Comparison of ENCODE assay signal across 16 cellular contexts in the genomic region with DNA sequence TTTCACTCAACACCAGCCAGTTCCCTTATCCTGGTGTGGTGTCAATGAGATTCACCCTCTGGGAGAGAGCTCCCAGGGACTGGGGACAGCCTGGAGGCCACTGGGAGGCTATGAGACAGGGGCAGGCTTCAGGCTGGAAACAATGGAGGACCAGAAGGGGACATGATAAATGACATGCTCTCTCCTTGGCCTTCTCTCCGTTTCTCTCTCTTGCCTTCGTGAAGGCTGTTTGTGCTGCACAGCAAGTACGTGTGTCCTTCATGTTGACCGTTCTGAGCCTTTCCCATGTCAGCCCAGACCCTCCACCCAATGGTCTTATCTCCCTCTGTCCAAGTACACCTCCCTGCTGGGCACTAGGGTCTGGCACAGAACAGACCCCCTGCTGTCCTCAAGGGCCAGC. TPM values are rescaled to one million over a fixed set of nuclear protein-coding genes. Genes with fewer than 3 reads are reported as not detected.
DNase-seq lines count a peak whose midpoint lies in the region; ATAC-seq, FAIRE-seq and TF ChIP-seq lines count a peak whose summit lies in the region.
"Had no signal": no experiment of that assay in that cellular context is flagged by ENCODE, and none has a peak within 500 bp of the region (broad histone marks: within the 10 kb centered on the region; RNA-seq: fewer than 3 reads in every experiment).

No MANE protein-coding gene starts in this region.

- peak overlapping the region in 1 of 3 experiments; percentile 45; a peak in 1 of 6 replicates for H3K4me3 ChIP-seq in HepG2 (replicated peaks in 1 of 3; ENCODE audit: insufficient read depth in 1 of 3, low read depth in 2 of 3, low read length in 3 of 3)
- no peak overlapping the region for H3K4me3 ChIP-seq in right lobe of liver
- no peak overlapping the region for H3K4me3 ChIP-seq in transverse colon

- H3K27me3 ChIP-seq in HepG2 (ENCODE audit: control insufficient read depth in 1 of 2, insufficient read depth in 2 of 2, low read length in 2 of 2) = no peaks in the 10 kb centered on the region; a peak in 1 of 5 replicates
- H3K27me3 ChIP-seq in right lobe of liver = no peaks in the 10 kb centered on the region
- no peaks in the 10 kb centered on the region for H3K27me3 ChIP-seq in transverse colon
- H3K27me3 ChIP-seq: BE2C had no signal

- no peak for DNase-seq in HepG2 (ENCODE audit: low spot score)
- no peak for DNase-seq in right lobe of liver
- no peak for DNase-seq in activated T-helper 1 cell treated with anti-CD3 and anti-CD28 coated beads, Interleukin-12 subunit alpha, Interleukin-12 subunit beta, Interleukin-2, Interleukin-4 antibody, amounts not matched to agents 30 ng/mL and 10 ng/mL and 1 ng/mL, durations not matched to agents 14 hours and 24 hours and 36 hours (ENCODE audit: low spot score)
- DNase-seq in mesothelial cell of epicardium (ENCODE audit: low spot score in 2 of 2, unreplicated experiment in 2 of 2) = no peak
- no peak for DNase-seq in transverse colon
- DNase-seq in NCI-H82 (lab: John Stamatoyannopoulos, UW) = no peak
- DNase-seq in 8988T = no peak
- no peak for DNase-seq in NCI-H524 treated with DMSO at 0.1 percent for 48 hours (lab: John Stamatoyannopoulos, UW)
- DNase-seq: BE2C; effector memory CD4-positive, alpha-beta T cell; EL; NCI-H1048; NCI-H2171; stimulated activated CD4-positive, alpha-beta T cell treated with anti-CD3 and anti-CD28 coated beads, Interleukin-2, amount 100 ng/mL, for 24 hours had no signal

- no TSS peak for BruUV-seq in HepG2 (replicated peaks; lab: Mats Ljungman, UMichigan)

- in situ Hi-C loops in HepG2 (cut with HindIII; ENCODE audit: extremely low pct_ligation_motif_present, low pct_unique_long_range_greater_than_20kb) (no loop called here), transverse colon (cut with MboI; ENCODE audit: low pct_ligation_motif_present in 1 of 4, low pct_unique_long_range_greater_than_20kb in 1 of 4, low sequenced_read_pairs in 3 of 4) (no loop called here)

- intact Hi-C loops in HepG2 (cut with micrococcal nuclease; ENCODE audit: unreplicated experiment) = no loop called here
- intact Hi-C loops in right lobe of liver (cut with DNase I) = no loop called here
- intact Hi-C loops in activated T-helper 1 cell treated with anti-CD3 and anti-CD28 coated beads, Interleukin-12 subunit alpha, Interleukin-12 subunit beta, Interleukin-2, Interleukin-4 antibody, amounts not matched to agents 30 ng/mL and 10 ng/mL and 1 ng/mL, durations not matched to agents 14 hours and 24 hours and 36 hours (cut with micrococcal nuclease) = loop anchor here (2.0 to 5.0 kb wide), 2 partner anchors 63 to 122 kb away; a partner anchor contains a TSS
- intact Hi-C loops in transverse colon (cut with DNase I; ENCODE audit: low total_unique reads) = no loop called here

- 0 out of 2 replicates have a peak overlapping the region, but pooled peaks have one; percentile 25 for H3K9ac ChIP-seq in HepG2 (ENCODE audit: insufficient read depth, low read depth, low read length)

- CTCF ChIA-PET in HepG2 (lab: Yijun Ruan, JAX; ENCODE audit: low intra/inter-chr PET ratio, low total read pairs) = no interaction called here

- TF ChIP-seq CTCF in HepG2 (CRISPR knock-in tag; IDR thresholded peaks at IDR 0.05) (no peak), right lobe of liver (IDR thresholded peaks at IDR 0.05) (no peak), mesothelial cell of epicardium (IDR thresholded peaks at IDR 0.05; ENCODE audit: unreplicated experiment) (no peak), transverse colon (IDR thresholded peaks at IDR 0.05) (no peak)

- TF ChIP-seq EP300 in HepG2 (IDR thresholded peaks at IDR 0.05; ENCODE audit: low read depth in 2 of 2, low read length in 2 of 2) (no peak), HepG2 (CRISPR knock-in tag; IDR thresholded peaks at IDR 0.05; ENCODE audit: borderline replicate concordance) (no peak), transverse colon (IDR thresholded peaks at IDR 0.05; ENCODE audit: low read depth) (no peak)

- peaks cover 11% of the 10 kb centered on the region for H3K79me2 ChIP-seq in HepG2 (ENCODE audit: insufficient read depth, low read length)

- peak overlapping the region; percentile 90 for H3K4me3 Mint-ChIP-seq in activated T-helper 1 cell treated with anti-CD3 and anti-CD28 coated beads, Interleukin-12 subunit alpha, Interleukin-12 subunit beta, Interleukin-2, Interleukin-4 antibody, amounts not matched to agents 30 ng/mL and 10 ng/mL and 1 ng/mL, durations not matched to agents 14 hours and 24 hours and 36 hours
- H3K4me3 Mint-ChIP-seq in mesothelial cell of epicardium = peak overlapping the region; percentile 99

- H3K4me1 Mint-ChIP-seq in activated T-helper 1 cell treated with anti-CD3 and anti-CD28 coated beads, Interleukin-12 subunit alpha, Interleukin-12 subunit beta, Interleukin-2, Interleukin-4 antibody, amounts not matched to agents 30 ng/mL and 10 ng/mL and 1 ng/mL, durations not matched to agents 14 hours and 24 hours and 36 hours (ENCODE audit: low read depth) = peaks cover 44% of the 10 kb centered on the region
- peaks cover 35% of the 10 kb centered on the region for H3K4me1 Mint-ChIP-seq in mesothelial cell of epicardium

- no peak overlapping the region for H2AFZ ChIP-seq in HepG2 (ENCODE audit: low read length)

- H3K9me3 Mint-ChIP-seq in activated T-helper 1 cell treated with anti-CD3 and anti-CD28 coated beads, Interleukin-12 subunit alpha, Interleukin-12 subunit beta, Interleukin-2, Interleukin-4 antibody, amounts not matched to agents 30 ng/mL and 10 ng/mL and 1 ng/mL, durations not matched to agents 14 hours and 24 hours and 36 hours = peaks cover 12% of the 10 kb centered on the region
- peaks cover 3% of the 10 kb centered on the region for H3K9me3 Mint-ChIP-seq in mesothelial cell of epicardium

- POLR2A ChIA-PET in HepG2 (lab: Yijun Ruan, JAX) = interaction anchor here (0.6 to 4.3 kb wide), 8 partner anchors 9 to 29 kb away, joined by 3 to 45 read pairs (median 18); a partner anchor contains a TSS

- H3K27ac ChIP-seq in HepG2 (ENCODE audit: extremely low read length, insufficient read depth, low read length) (peak overlapping the region; percentile 67), right lobe of liver (no peak overlapping the region), transverse colon (peak overlapping the region in 3 of 4 donors; percentile 90 to 94 (median 93))
- H3K27ac ChIP-seq: SK-N-MC had no signal

- no peak overlapping the region for H3K27ac Mint-ChIP-seq in activated T-helper 1 cell treated with anti-CD3 and anti-CD28 coated beads, Interleukin-12 subunit alpha, Interleukin-12 subunit beta, Interleukin-2, Interleukin-4 antibody, amounts not matched to agents 30 ng/mL and 10 ng/mL and 1 ng/mL, durations not matched to agents 14 hours and 24 hours and 36 hours
- H3K27ac Mint-ChIP-seq in mesothelial cell of epicardium = no peak overlapping the region

- H3K9me3 ChIP-seq in HepG2 (ENCODE audit: low read length) (0 out of 2 replicates have a peak, but pooled peaks cover 4% of the 10 kb centered on the region), right lobe of liver (no peaks in the 10 kb centered on the region), transverse colon (no peaks in the 10 kb centered on the region)
- H3K9me3 ChIP-seq: BE2C had no signal

- H3K4me1 ChIP-seq in HepG2 (ENCODE audit: insufficient read depth, low read length) (peaks cover 39% of the 10 kb centered on the region), right lobe of liver (peaks cover 0 to 24% (median 5%) of the 10 kb centered on the region in 4 donors), transverse colon (peaks cover 17 to 38% (median 30%) of the 10 kb centered on the region in 4 donors)
- H3K4me1 ChIP-seq: BE2C had no signal

- H3K36me3 ChIP-seq in HepG2 (replicated peaks in 1 of 2; ENCODE audit: control insufficient read depth in 1 of 2, insufficient read depth in 2 of 2, low read length in 2 of 2) (no peaks in the 10 kb centered on the region; a peak in 2 of 5 replicates), right lobe of liver (peaks cover 0 to 4% (median 0%) of the 10 kb centered on the region in 4 donors), transverse colon (no peaks in the 10 kb centered on the region)

- no peaks in the 10 kb centered on the region for H4K20me1 ChIP-seq in HepG2 (ENCODE audit: insufficient read depth, low read length)

- ATAC-seq in HepG2 = peak; percentile 1; the same call in 1 of the 3 replicates
- no peak for ATAC-seq in right lobe of liver

- peak overlapping the region; percentile 97 for H3K4me2 ChIP-seq in HepG2 (ENCODE audit: low read depth, low read length)

- no peak; a peak in 1 of 4 replicates for TF ChIP-seq POLR2A in HepG2 (IDR thresholded peaks at IDR 0.05; ENCODE audit: insufficient read depth in 1 of 2, low read depth in 2 of 2, low read length in 2 of 2)
- TF ChIP-seq POLR2A in right lobe of liver (IDR thresholded peaks at IDR 0.05) = no peak
- TF ChIP-seq POLR2A in transverse colon (IDR thresholded peaks at IDR 0.05) = no peak

- FAIRE-seq in HepG2 (lab: Jason Lieb, UNC) = no peak

- WGBS in HepG2 (ENCODE audit: low lambda C conversion rate) = 83% methylated on average over 4 of the region's 4 CpGs
- 100% methylated on average over 4 of the region's 4 CpGs for WGBS in right lobe of liver (ENCODE audit: insufficient coverage, low coverage, low lambda C conversion rate, missing lambda C conversion rate)
- WGBS in transverse colon (ENCODE audit: low coverage in 1 of 2), 2 donors = 91% methylated on average over 4 of the region's 4 CpGs; no CpG with 5 or more reads in 1 of the 2 donors

- peaks cover 10% of the 10 kb centered on the region for H3K36me3 Mint-ChIP-seq in activated T-helper 1 cell treated with anti-CD3 and anti-CD28 coated beads, Interleukin-12 subunit alpha, Interleukin-12 subunit beta, Interleukin-2, Interleukin-4 antibody, amounts not matched to agents 30 ng/mL and 10 ng/mL and 1 ng/mL, durations not matched to agents 14 hours and 24 hours and 36 hours (ENCODE audit: low read depth)
- H3K36me3 Mint-ChIP-seq in mesothelial cell of epicardium = no peaks in the 10 kb centered on the region

- H3K27me3 Mint-ChIP-seq in activated T-helper 1 cell treated with anti-CD3 and anti-CD28 coated beads, Interleukin-12 subunit alpha, Interleukin-12 subunit beta, Interleukin-2, Interleukin-4 antibody, amounts not matched to agents 30 ng/mL and 10 ng/mL and 1 ng/mL, durations not matched to agents 14 hours and 24 hours and 36 hours (ENCODE audit: insufficient read depth) = no peaks in the 10 kb centered on the region
- peaks cover 12% of the 10 kb centered on the region for H3K27me3 Mint-ChIP-seq in mesothelial cell of epicardium (ENCODE audit: low read depth)

- no peak for TF ChIP-seq RAD21 in HepG2 (CRISPR knock-in tag; IDR thresholded peaks at IDR 0.05)

RNA-seq across cellular contexts. Expression of a gene that starts 1.6 kb away (rescaled TPM):
- total RNA-seq in HepG2 (2016; rRNA removed; fragmentation: Illumina TruSeq; extraction: Trizol) = 12.0 and 22.4 TPM in 2 replicates
- 6.7 and 7.2 TPM in 2 replicates for total RNA-seq in HepG2 (2016; cell fraction: cytosol; rRNA removed; fragmentation: Illumina TruSeq; extraction: Trizol; ENCODE audit: low read depth)
- total RNA-seq in HepG2 (2016; cell fraction: insoluble cytoplasmic fraction; rRNA removed; fragmentation: Illumina TruSeq; extraction: Trizol) = 11.0 and 24.0 TPM in 2 replicates
- 7.2 and 7.5 TPM in 2 replicates for total RNA-seq in HepG2 (2016; cell fraction: membrane; rRNA removed; fragmentation: Illumina TruSeq; extraction: Trizol)
- 24.0 and 31.5 TPM in 2 replicates for total RNA-seq in HepG2 (2016; cell fraction: nucleus; rRNA removed; fragmentation: Illumina TruSeq; extraction: Trizol)
- 21.8 and 36.0 TPM in 2 replicates for polyA plus RNA-seq in HepG2 (2011; rRNA removed)
- 7.8 and 11.5 TPM in 2 replicates for polyA plus RNA-seq in HepG2 (2011; cell fraction: cytosol; rRNA removed)
- 218 and 255 TPM in 2 replicates for polyA plus RNA-seq in HepG2 (2011; cell fraction: nucleus; rRNA removed)
- polyA plus RNA-seq in HepG2 (2012) = 16.0 and 20.8 TPM in 2 replicates
- polyA plus RNA-seq in HepG2 (2016; cell fraction: cytosol; fragmentation: Illumina TruSeq; extraction: Trizol; ENCODE audit: low read depth) = 1.7 and 1.9 TPM in 2 replicates
- polyA plus RNA-seq in HepG2 (2016; cell fraction: insoluble cytoplasmic fraction; fragmentation: Illumina TruSeq; extraction: Trizol; ENCODE audit: low read depth) = 10.7 and 13.3 TPM in 2 replicates
- polyA plus RNA-seq in HepG2 (2016; cell fraction: membrane; fragmentation: Illumina TruSeq; extraction: Trizol; ENCODE audit: low read depth) = 3.5 and 4.4 TPM in 2 replicates
- polyA plus RNA-seq in HepG2 (2016; cell fraction: nucleus; fragmentation: Illumina TruSeq; extraction: Trizol; ENCODE audit: insufficient read depth, low read depth) = 85.8 and 92.2 TPM in 2 replicates
- polyA minus RNA-seq in HepG2 (2011; rRNA and poly(A)+ RNA removed; ENCODE audit: low replicate concordance) = 28.9 and 51.0 TPM in 2 replicates
- polyA minus RNA-seq in HepG2 (2011; cell fraction: cytosol; rRNA and poly(A)+ RNA removed) = 12.1 and 13.7 TPM in 2 replicates
- polyA minus RNA-seq in HepG2 (2011; cell fraction: nucleus; rRNA and poly(A)+ RNA removed) = 71.7 and 79.9 TPM in 2 replicates
- total RNA-seq in right lobe of liver = 10 to 100 TPM; 22.7 to 33.3 (median 27.0) TPM
- total RNA-seq in activated T-helper 1 cell treated with anti-CD3 and anti-CD28 coated beads, Interleukin-12 subunit alpha, Interleukin-12 subunit beta, Interleukin-2, Interleukin-4 antibody, amounts not matched to agents 30 ng/mL and 10 ng/mL and 1 ng/mL, durations not matched to agents 14 hours and 24 hours and 36 hours = 81.9 and 87.5 TPM in 2 replicates
- 92.3 to 101 TPM (median 97.3 TPM) in 3 replicates for total RNA-seq in mesothelial cell of epicardium
- total RNA-seq in transverse colon = 10 to 100 TPM; 40.2 to 90.5 (median 59.3) TPM

RNA-seq across cellular contexts. Expression of a gene that starts 13.5 kb away (rescaled TPM):
- 11.0 and 15.3 TPM in 2 replicates for total RNA-seq in HepG2 (2016; rRNA removed; fragmentation: Illumina TruSeq; extraction: Trizol)
- 11.0 and 11.3 TPM in 2 replicates for total RNA-seq in HepG2 (2016; cell fraction: cytosol; rRNA removed; fragmentation: Illumina TruSeq; extraction: Trizol; ENCODE audit: low read depth)
- 8.7 and 17.7 TPM in 2 replicates for total RNA-seq in HepG2 (2016; cell fraction: insoluble cytoplasmic fraction; rRNA removed; fragmentation: Illumina TruSeq; extraction: Trizol)
- 18.9 and 20.5 TPM in 2 replicates for total RNA-seq in HepG2 (2016; cell fraction: membrane; rRNA removed; fragmentation: Illumina TruSeq; extraction: Trizol)
- 17.3 and 19.2 TPM in 2 replicates for total RNA-seq in HepG2 (2016; cell fraction: nucleus; rRNA removed; fragmentation: Illumina TruSeq; extraction: Trizol)
- polyA plus RNA-seq in HepG2 (2011; rRNA removed) = 9.0 and 12.0 TPM in 2 replicates
- 9.9 and 12.9 TPM in 2 replicates for polyA plus RNA-seq in HepG2 (2011; cell fraction: cytosol; rRNA removed)
- 124 and 135 TPM in 2 replicates for polyA plus RNA-seq in HepG2 (2011; cell fraction: nucleus; rRNA removed)
- polyA plus RNA-seq in HepG2 (2012) = 9.3 and 10.2 TPM in 2 replicates
- polyA plus RNA-seq in HepG2 (2016; cell fraction: cytosol; fragmentation: Illumina TruSeq; extraction: Trizol; ENCODE audit: low read depth) = 9.8 and 11.5 TPM in 2 replicates
- polyA plus RNA-seq in HepG2 (2016; cell fraction: insoluble cytoplasmic fraction; fragmentation: Illumina TruSeq; extraction: Trizol; ENCODE audit: low read depth) = 8.2 and 11.1 TPM in 2 replicates
- 16.8 and 17.1 TPM in 2 replicates for polyA plus RNA-seq in HepG2 (2016; cell fraction: membrane; fragmentation: Illumina TruSeq; extraction: Trizol; ENCODE audit: low read depth)
- polyA plus RNA-seq in HepG2 (2016; cell fraction: nucleus; fragmentation: Illumina TruSeq; extraction: Trizol; ENCODE audit: insufficient read depth, low read depth) = 45.0 and 47.7 TPM in 2 replicates
- 0.07 and 13.9 TPM in 2 replicates for polyA minus RNA-seq in HepG2 (2011; rRNA and poly(A)+ RNA removed; ENCODE audit: low replicate concordance)
- polyA minus RNA-seq in HepG2 (2011; cell fraction: cytosol; rRNA and poly(A)+ RNA removed) = 6.5 and 6.6 TPM in 2 replicates
- 18.9 and 19.3 TPM in 2 replicates for polyA minus RNA-seq in HepG2 (2011; cell fraction: nucleus; rRNA and poly(A)+ RNA removed)
- total RNA-seq in right lobe of liver = 1 to 10 TPM in 3 of 6 experiments, under 1 TPM in 3; 0.37 to 1.4 (median 1.0) TPM
- total RNA-seq in activated T-helper 1 cell treated with anti-CD3 and anti-CD28 coated beads, Interleukin-12 subunit alpha, Interleukin-12 subunit beta, Interleukin-2, Interleukin-4 antibody, amounts not matched to agents 30 ng/mL and 10 ng/mL and 1 ng/mL, durations not matched to agents 14 hours and 24 hours and 36 hours = 0.88 and 0.93 TPM in 2 replicates
- total RNA-seq in mesothelial cell of epicardium = 2.4 to 3.2 TPM (median 2.5 TPM) in 3 replicates
- 100 to 1,000 TPM; 112 to 150 (median 126) TPM for total RNA-seq in transverse colon
- total RNA-seq: HT1080 had no signal

RNA-seq across cellular contexts. Expression of a gene that starts 21.4 kb away (rescaled TPM):
- 20.4 and 25.5 TPM in 2 replicates for total RNA-seq in HepG2 (2016; rRNA removed; fragmentation: Illumina TruSeq; extraction: Trizol)
- 10.9 and 13.4 TPM in 2 replicates for total RNA-seq in HepG2 (2016; cell fraction: cytosol; rRNA removed; fragmentation: Illumina TruSeq; extraction: Trizol; ENCODE audit: low read depth)
- total RNA-seq in HepG2 (2016; cell fraction: insoluble cytoplasmic fraction; rRNA removed; fragmentation: Illumina TruSeq; extraction: Trizol) = 22.1 and 23.8 TPM in 2 replicates
- total RNA-seq in HepG2 (2016; cell fraction: membrane; rRNA removed; fragmentation: Illumina TruSeq; extraction: Trizol) = 19.2 and 23.3 TPM in 2 replicates
- total RNA-seq in HepG2 (2016; cell fraction: nucleus; rRNA removed; fragmentation: Illumina TruSeq; extraction: Trizol) = 18.4 and 19.1 TPM in 2 replicates
- 13.0 and 16.4 TPM in 2 replicates for polyA plus RNA-seq in HepG2 (2011; rRNA removed)
- 11.4 and 17.5 TPM in 2 replicates for polyA plus RNA-seq in HepG2 (2011; cell fraction: cytosol; rRNA removed)
- 53.1 and 55.7 TPM in 2 replicates for polyA plus RNA-seq in HepG2 (2011; cell fraction: nucleus; rRNA removed)
- polyA plus RNA-seq in HepG2 (2012) = 7.6 and 9.2 TPM in 2 replicates
- 11.6 and 14.4 TPM in 2 replicates for polyA plus RNA-seq in HepG2 (2016; cell fraction: cytosol; fragmentation: Illumina TruSeq; extraction: Trizol; ENCODE audit: low read depth)
- polyA plus RNA-seq in HepG2 (2016; cell fraction: insoluble cytoplasmic fraction; fragmentation: Illumina TruSeq; extraction: Trizol; ENCODE audit: low read depth) = 22.2 and 26.6 TPM in 2 replicates
- polyA plus RNA-seq in HepG2 (2016; cell fraction: membrane; fragmentation: Illumina TruSeq; extraction: Trizol; ENCODE audit: low read depth) = 17.6 and 24.0 TPM in 2 replicates
- 42.7 and 46.0 TPM in 2 replicates for polyA plus RNA-seq in HepG2 (2016; cell fraction: nucleus; fragmentation: Illumina TruSeq; extraction: Trizol; ENCODE audit: insufficient read depth, low read depth)
- polyA minus RNA-seq in HepG2 (2011; rRNA and poly(A)+ RNA removed; ENCODE audit: low replicate concordance) = 19.9 and 30.3 TPM in 2 replicates
- 6.9 and 7.9 TPM in 2 replicates for polyA minus RNA-seq in HepG2 (2011; cell fraction: cytosol; rRNA and poly(A)+ RNA removed)
- polyA minus RNA-seq in HepG2 (2011; cell fraction: nucleus; rRNA and poly(A)+ RNA removed) = 34.2 and 38.9 TPM in 2 replicates
- 10 to 100 TPM in 5 of 6 experiments, 1 to 10 TPM in 1; 9.3 to 32.5 (median 15.6) TPM for total RNA-seq in right lobe of liver
- 35.1 and 36.8 TPM in 2 replicates for total RNA-seq in activated T-helper 1 cell treated with anti-CD3 and anti-CD28 coated beads, Interleukin-12 subunit alpha, Interleukin-12 subunit beta, Interleukin-2, Interleukin-4 antibody, amounts not matched to agents 30 ng/mL and 10 ng/mL and 1 ng/mL, durations not matched to agents 14 hours and 24 hours and 36 hours
- 19.7 to 22.8 TPM (median 22.0 TPM) in 3 replicates for total RNA-seq in mesothelial cell of epicardium
- 10 to 100 TPM; 27.0 to 51.5 (median 32.7) TPM for total RNA-seq in transverse colon

RNA-seq across cellular contexts. Expression of a gene that starts 34.4 kb away (rescaled TPM):
- total RNA-seq in HepG2 (2016; rRNA removed; fragmentation: Illumina TruSeq; extraction: Trizol) (0.04 TPM in 1 of 2 replicates, not detected in the other), right lobe of liver (1 to 10 TPM in 1 of 6 experiments, under 1 TPM in 4, not detected in 1; 0.09 to 1.4 (median 0.42) TPM), mesothelial cell of epicardium (0.72 to 1.1 TPM (median 0.88 TPM) in 3 replicates), transverse colon (1 to 10 TPM in 1 of 4 donors, under 1 TPM in 2, not detected in 1; 0.40 to 1.7 (median 0.82) TPM)
- not detected in 2 replicates for total RNA-seq in HepG2 (2016; cell fraction: cytosol; rRNA removed; fragmentation: Illumina TruSeq; extraction: Trizol; ENCODE audit: low read depth)
- not detected in 2 replicates for total RNA-seq in HepG2 (2016; cell fraction: insoluble cytoplasmic fraction; rRNA removed; fragmentation: Illumina TruSeq; extraction: Trizol)
- not detected in 2 replicates for total RNA-seq in HepG2 (2016; cell fraction: membrane; rRNA removed; fragmentation: Illumina TruSeq; extraction: Trizol)
- total RNA-seq in HepG2 (2016; cell fraction: nucleus; rRNA removed; fragmentation: Illumina TruSeq; extraction: Trizol) = not detected in 2 replicates
- 0.12 and 0.20 TPM in 2 replicates for polyA plus RNA-seq in HepG2 (2011; rRNA removed)
- polyA plus RNA-seq in HepG2 (2011; cell fraction: cytosol; rRNA removed) = 0.06 and 0.19 TPM in 2 replicates
- polyA plus RNA-seq in HepG2 (2011; cell fraction: nucleus; rRNA removed) = 0.66 and 1.2 TPM in 2 replicates
- polyA plus RNA-seq in HepG2 (2012) = 0.07 and 0.25 TPM in 2 replicates
- polyA plus RNA-seq in HepG2 (2016; cell fraction: cytosol; fragmentation: Illumina TruSeq; extraction: Trizol; ENCODE audit: low read depth) = not detected in 2 replicates
- polyA plus RNA-seq in HepG2 (2016; cell fraction: insoluble cytoplasmic fraction; fragmentation: Illumina TruSeq; extraction: Trizol; ENCODE audit: low read depth) = not detected in 2 replicates
- polyA plus RNA-seq in HepG2 (2016; cell fraction: membrane; fragmentation: Illumina TruSeq; extraction: Trizol; ENCODE audit: low read depth) = not detected in 2 replicates
- not detected in 2 replicates for polyA plus RNA-seq in HepG2 (2016; cell fraction: nucleus; fragmentation: Illumina TruSeq; extraction: Trizol; ENCODE audit: insufficient read depth, low read depth)
- polyA minus RNA-seq in HepG2 (2011; rRNA and poly(A)+ RNA removed; ENCODE audit: low replicate concordance) = 0.46 and 5.4 TPM in 2 replicates
- not detected in 2 replicates for polyA minus RNA-seq in HepG2 (2011; cell fraction: cytosol; rRNA and poly(A)+ RNA removed)
- polyA minus RNA-seq in HepG2 (2011; cell fraction: nucleus; rRNA and poly(A)+ RNA removed) = 0.50 TPM in 1 of 2 replicates, not detected in the other
- total RNA-seq in activated T-helper 1 cell treated with anti-CD3 and anti-CD28 coated beads, Interleukin-12 subunit alpha, Interleukin-12 subunit beta, Interleukin-2, Interleukin-4 antibody, amounts not matched to agents 30 ng/mL and 10 ng/mL and 1 ng/mL, durations not matched to agents 14 hours and 24 hours and 36 hours = 0.18 and 0.22 TPM in 2 replicates

RNA-seq across cellular contexts. Expression of a gene that starts 51.8 kb away (rescaled TPM):
- total RNA-seq in HepG2 (2016; rRNA removed; fragmentation: Illumina TruSeq; extraction: Trizol) (not detected in 2 replicates), right lobe of liver (under 1 TPM in 5 of 6 experiments, not detected in 1; 0.12 to 0.35 (median 0.18) TPM), mesothelial cell of epicardium (3.2 to 3.7 TPM (median 3.2 TPM) in 3 replicates), transverse colon (1 to 10 TPM in 1 of 4 donors, under 1 TPM in 1, not detected in 2; 0.64 to 4.1 TPM)
- total RNA-seq in HepG2 (2016; cell fraction: cytosol; rRNA removed; fragmentation: Illumina TruSeq; extraction: Trizol; ENCODE audit: low read depth) = not detected in 2 replicates
- total RNA-seq in HepG2 (2016; cell fraction: insoluble cytoplasmic fraction; rRNA removed; fragmentation: Illumina TruSeq; extraction: Trizol) = not detected in 2 replicates
- not detected in 2 replicates for total RNA-seq in HepG2 (2016; cell fraction: membrane; rRNA removed; fragmentation: Illumina TruSeq; extraction: Trizol)
- total RNA-seq in HepG2 (2016; cell fraction: nucleus; rRNA removed; fragmentation: Illumina TruSeq; extraction: Trizol) = not detected in 2 replicates
- polyA plus RNA-seq in HepG2 (2011; rRNA removed) = not detected in 2 replicates
- polyA plus RNA-seq in HepG2 (2011; cell fraction: cytosol; rRNA removed) = not detected in 2 replicates
- not detected in 2 replicates for polyA plus RNA-seq in HepG2 (2011; cell fraction: nucleus; rRNA removed)
- polyA plus RNA-seq in HepG2 (2012) = not detected in 2 replicates
- not detected in 2 replicates for polyA plus RNA-seq in HepG2 (2016; cell fraction: cytosol; fragmentation: Illumina TruSeq; extraction: Trizol; ENCODE audit: low read depth)
- polyA plus RNA-seq in HepG2 (2016; cell fraction: insoluble cytoplasmic fraction; fragmentation: Illumina TruSeq; extraction: Trizol; ENCODE audit: low read depth) = not detected in 2 replicates
- polyA plus RNA-seq in HepG2 (2016; cell fraction: membrane; fragmentation: Illumina TruSeq; extraction: Trizol; ENCODE audit: low read depth) = not detected in 2 replicates
- not detected in 2 replicates for polyA plus RNA-seq in HepG2 (2016; cell fraction: nucleus; fragmentation: Illumina TruSeq; extraction: Trizol; ENCODE audit: insufficient read depth, low read depth)
- polyA minus RNA-seq in HepG2 (2011; rRNA and poly(A)+ RNA removed; ENCODE audit: low replicate concordance) = not detected in 2 replicates
- not detected in 2 replicates for polyA minus RNA-seq in HepG2 (2011; cell fraction: cytosol; rRNA and poly(A)+ RNA removed)
- not detected in 2 replicates for polyA minus RNA-seq in HepG2 (2011; cell fraction: nucleus; rRNA and poly(A)+ RNA removed)
- total RNA-seq in activated T-helper 1 cell treated with anti-CD3 and anti-CD28 coated beads, Interleukin-12 subunit alpha, Interleukin-12 subunit beta, Interleukin-2, Interleukin-4 antibody, amounts not matched to agents 30 ng/mL and 10 ng/mL and 1 ng/mL, durations not matched to agents 14 hours and 24 hours and 36 hours = not detected in 2 replicates
- total RNA-seq: HT1080 had no signal

Comparison
In these comparisons a context has a peak if more than half of its experiments do, and no peak if none do; other contexts are left out.
1. H3K27ac ChIP-seq: peak in HepG2 (single experiment) and transverse colon (3 of 4); none in right lobe of liver (0 of 3).